21 cellular contexts compared by ENCODE assay signal in the genomic region with DNA sequence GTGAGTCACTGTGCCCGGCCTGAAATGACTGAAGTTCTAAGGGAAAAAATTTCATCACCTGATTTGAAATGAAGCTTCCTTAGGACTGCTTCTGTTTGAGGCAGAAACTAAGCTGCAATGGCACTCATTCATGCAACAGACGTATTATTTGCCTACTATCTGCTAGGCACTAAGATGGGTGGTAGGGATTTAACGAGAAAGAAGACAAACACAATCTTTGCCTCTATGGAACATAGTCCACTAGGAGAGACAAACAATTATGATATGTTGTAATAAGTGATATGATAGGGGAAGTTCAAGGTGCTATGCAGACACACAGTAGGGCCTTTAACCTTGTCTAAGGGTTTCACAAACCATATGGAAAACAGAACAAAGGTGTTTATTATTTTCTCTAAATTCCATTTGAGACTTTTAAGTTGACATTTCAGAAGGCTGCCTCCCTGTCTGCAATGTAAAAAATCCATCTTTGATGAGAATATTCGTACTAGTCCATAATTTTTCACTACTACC.
"Had no signal": no experiment of that assay in that cellular context is flagged by ENCODE, and none has a peak within 500 bp of the region (broad histone marks: within the 10 kb centered on the region; RNA-seq: fewer than 3 reads in every experiment).

No MANE protein-coding gene starts in this region.

- H3K9me3 ChIP-seq: esophagus muscularis mucosa, gastroesophageal sphincter, suprapubic skin, thyroid gland had no signal

- H3K27me3 ChIP-seq: esophagus muscularis mucosa, gastroesophageal sphincter, suprapubic skin, thyroid gland had no signal

- ATAC-seq: effector memory CD8-positive, alpha-beta T cell; gastroesophageal sphincter; left ventricle myocardium superior; natural killer cell; right cardiac atrium; stimulated activated effector memory CD8-positive, alpha-beta T cell treated with anti-CD3 and anti-CD28 coated beads, Interleukin-12 subunit alpha, Interleukin-12 subunit beta, amount 100 ng/mL, for 72 hours; stimulated activated naive CD8-positive, alpha-beta T cell treated with anti-CD3 and anti-CD28 coated beads, Interleukin-15, Interleukin-2, amounts not matched to agents 100 U/mL and 50 U/mL, for 24 hours had no signal

- DNase-seq: effector memory CD8-positive, alpha-beta T cell; immature natural killer cell; left ventricle myocardium superior; mammary epithelial cell; natural killer cell; right cardiac atrium; stimulated activated CD4-positive, alpha-beta T cell treated with anti-CD3 and anti-CD28 coated beads, Interleukin-4, amount 100 ng/mL, for 1 hour; stimulated activated CD8-positive, alpha-beta memory T cell treated with anti-CD3 and anti-CD28 coated beads, Interleukin-4, amount 100 ng/mL, for 48 hours; stimulated activated naive CD8-positive, alpha-beta T cell treated with anti-CD3 and anti-CD28 coated beads, Interleukin-15, Interleukin-2, amounts not matched to agents 100 U/mL and 50 U/mL, for 24 hours; thyroid gland had no signal

- H3K27ac ChIP-seq: epithelial cell of prostate, esophagus muscularis mucosa, gastroesophageal sphincter, suprapubic skin, thyroid gland had no signal

- H3K36me3 ChIP-seq: suprapubic skin had no signal

- H3K4me3 ChIP-seq: esophagus muscularis mucosa, gastroesophageal sphincter, suprapubic skin, thyroid gland had no signal

- H3K36me3 Mint-ChIP-seq: type B pancreatic cell had no signal

- H3K9me3 Mint-ChIP-seq: dendritic cell treated with granulocyte-macrophage colony-stimulating factor and Interleukin-4, amounts not matched to agents 40 ng/mL and 50 ng/mL, for 4 days; effector memory CD8-positive, alpha-beta T cell; immature natural killer cell; natural killer cell; neural crest cell; stimulated activated effector memory CD8-positive, alpha-beta T cell treated with anti-CD3 and anti-CD28 coated beads, Interleukin-12 subunit alpha, Interleukin-12 subunit beta, amount 100 ng/mL, for 72 hours; type B pancreatic cell had no signal

- H3K27ac Mint-ChIP-seq: dendritic cell treated with granulocyte-macrophage colony-stimulating factor and Interleukin-4, amounts not matched to agents 40 ng/mL and 50 ng/mL, for 4 days; natural killer cell; stimulated activated effector memory CD8-positive, alpha-beta T cell treated with anti-CD3 and anti-CD28 coated beads, Interleukin-12 subunit alpha, Interleukin-12 subunit beta, amount 100 ng/mL, for 72 hours; type B pancreatic cell had no signal

- H3K27me3 Mint-ChIP-seq: dendritic cell treated with granulocyte-macrophage colony-stimulating factor and Interleukin-4, amounts not matched to agents 40 ng/mL and 50 ng/mL, for 4 days; effector memory CD8-positive, alpha-beta T cell; type B pancreatic cell had no signal

- FAIRE-seq: colon, keratinocyte, urothelium cell line had no signal

- H3K4me3 Mint-ChIP-seq: dendritic cell treated with granulocyte-macrophage colony-stimulating factor and Interleukin-4, amounts not matched to agents 40 ng/mL and 50 ng/mL, for 4 days; effector memory CD8-positive, alpha-beta T cell; immature natural killer cell; natural killer cell; neural crest cell; stimulated activated effector memory CD8-positive, alpha-beta T cell treated with anti-CD3 and anti-CD28 coated beads, Interleukin-12 subunit alpha, Interleukin-12 subunit beta, amount 100 ng/mL, for 72 hours; type B pancreatic cell had no signal
